Comparison of ENCODE assay signal across 1 cellular context in genomic region chr10:119191881-119192280, GRCh38.
TF ChIP-seq lines count a peak whose summit lies in the region.

No MANE protein-coding gene starts in this region.

TF ChIP-seq in HCT116, 20 proteins besides CTCF, POLR2A, EP300 and RAD21 (continued from another document):
- TF ChIP-seq REST (IDR thresholded peaks at IDR 0.05; ENCODE audit: low read depth), result no peak
